ENCODE assay signal across 14 cellular contexts in genomic region chr3:107630779-107631178, GRCh38.
DNase-seq lines count a peak whose midpoint lies in the region; ATAC-seq lines count a peak whose summit lies in the region.
"Had no signal": no experiment of that assay in that cellular context is flagged by ENCODE, and none has a peak within 500 bp of the region (broad histone marks: within the 10 kb centered on the region; RNA-seq: fewer than 3 reads in every experiment).

No MANE protein-coding gene starts in this region.

- H3K27ac Mint-ChIP-seq in activated naive CD8-positive, alpha-beta T cell, result no peak overlapping the region
- no peak overlapping the region for H3K27ac Mint-ChIP-seq in activated naive CD8-positive, alpha-beta T cell treated with anti-CD3 and anti-CD28 coated beads for 36 hours
- peak overlapping the region in 1 of 2 donors; percentile 4 for H3K27ac Mint-ChIP-seq in effector memory CD8-positive, alpha-beta T cell

- peak; percentile 17 for ATAC-seq in effector memory CD8-positive, alpha-beta T cell (replicated peaks)
- no peak for ATAC-seq in HG03280 (IDR thresholded peaks at IDR 0.05; ENCODE audit: unreplicated experiment)
- ATAC-seq: K562, right lobe of liver had no signal

- peak overlapping the region; percentile 15 for H3K4me3 Mint-ChIP-seq in activated naive CD8-positive, alpha-beta T cell
- H3K4me3 Mint-ChIP-seq in activated naive CD8-positive, alpha-beta T cell treated with anti-CD3 and anti-CD28 coated beads for 36 hours, result no peak overlapping the region
- H3K4me3 Mint-ChIP-seq in effector memory CD8-positive, alpha-beta T cell, result no peak overlapping the region

- no peaks in the 10 kb centered on the region for H3K27me3 Mint-ChIP-seq in activated naive CD8-positive, alpha-beta T cell
- H3K27me3 Mint-ChIP-seq in activated naive CD8-positive, alpha-beta T cell treated with anti-CD3 and anti-CD28 coated beads for 36 hours, result no peaks in the 10 kb centered on the region
- no peaks in the 10 kb centered on the region for H3K27me3 Mint-ChIP-seq in effector memory CD8-positive, alpha-beta T cell

- DNase-seq in activated naive CD8-positive, alpha-beta T cell treated with anti-CD3 and anti-CD28 coated beads for 36 hours, result no peak
- DNase-seq in NOMO-1 treated with dmso at 0.1 percent for 144 hours (lab: John Stamatoyannopoulos, UW; ENCODE audit: unreplicated experiment) (peak; percentile 35), mesenteric fat pad (ENCODE audit: low spot score) (no peak), NCI-H1092 treated with DMSO at 0.1 percent for 48 hours (lab: John Stamatoyannopoulos, UW) (no peak), NCI-H2227 treated with DMSO at 0.1 percent for 48 hours (lab: John Stamatoyannopoulos, UW) (no peak)
- no peak for DNase-seq in effector memory CD8-positive, alpha-beta T cell
- DNase-seq: effector CD4-positive, alpha-beta T cell; NCI-H146; OCI-M1; right lobe of liver; substantia nigra had no signal

- peaks cover 2% of the 10 kb centered on the region for H3K36me3 Mint-ChIP-seq in activated naive CD8-positive, alpha-beta T cell
- H3K36me3 Mint-ChIP-seq in activated naive CD8-positive, alpha-beta T cell treated with anti-CD3 and anti-CD28 coated beads for 36 hours, result peaks cover 6% of the 10 kb centered on the region
- no peaks in the 10 kb centered on the region for H3K36me3 Mint-ChIP-seq in effector memory CD8-positive, alpha-beta T cell (ENCODE audit: insufficient read depth)

- no peaks in the 10 kb centered on the region for H3K9me3 Mint-ChIP-seq in activated naive CD8-positive, alpha-beta T cell (ENCODE audit: low read depth)
- H3K9me3 Mint-ChIP-seq in activated naive CD8-positive, alpha-beta T cell treated with anti-CD3 and anti-CD28 coated beads for 36 hours, result no peaks in the 10 kb centered on the region
- no peaks in the 10 kb centered on the region for H3K9me3 Mint-ChIP-seq in effector memory CD8-positive, alpha-beta T cell

- peaks cover 53% of the 10 kb centered on the region for H3K4me1 Mint-ChIP-seq in activated naive CD8-positive, alpha-beta T cell (ENCODE audit: low read depth)
- peaks cover 54% of the 10 kb centered on the region for H3K4me1 Mint-ChIP-seq in activated naive CD8-positive, alpha-beta T cell treated with anti-CD3 and anti-CD28 coated beads for 36 hours
- H3K4me1 Mint-ChIP-seq in effector memory CD8-positive, alpha-beta T cell (ENCODE audit: low read depth in 2 of 2), result peaks cover 21 to 34% of the 10 kb centered on the region in 2 donors
